1 cellular context compared by ENCODE assay signal in genomic region chr11:1158681-1159525, GRCh38.
TF ChIP-seq lines count a peak whose summit lies in the region.

No MANE protein-coding gene starts in this region.

TF ChIP-seq in WTC11, 78 proteins besides CTCF, POLR2A, EP300 and RAD21 (continued from another document):
- TF ChIP-seq NR2C2 (CRISPR knock-in tag; IDR thresholded peaks at IDR 0.05) (no peak), EMX1 (CRISPR knock-in tag; IDR thresholded peaks at IDR 0.05) (no peak), PRDM15 (CRISPR knock-in tag; IDR thresholded peaks at IDR 0.05) (no peak), ZBTB43 (CRISPR knock-in tag; IDR thresholded peaks at IDR 0.05) (no peak), CREM (CRISPR knock-in tag; IDR thresholded peaks at IDR 0.05) (no peak)
